In genomic region chr9:127556871-127557270, GRCh38 we compare ENCODE assay signal across 10 cellular contexts. TPM values are rescaled to one million over a fixed set of nuclear protein-coding genes. Genes with fewer than 3 reads are reported as not detected.
A peak's percentile ranks its signal among the peaks of the same experiment; 100 is the strongest.
DNase-seq lines count a peak whose midpoint lies in the region; ATAC-seq and TF ChIP-seq lines count a peak whose summit lies in the region.
"Had no signal": no experiment of that assay in that cellular context is flagged by ENCODE, and none has a peak within 500 bp of the region (broad histone marks: within the 10 kb centered on the region; RNA-seq: fewer than 3 reads in every experiment).

No MANE protein-coding gene starts in this region.

- peak overlapping the region; percentile 59 for H3K27ac Mint-ChIP-seq in MCF 10A (ENCODE audit: low read depth, unreplicated experiment)
- peak overlapping the region; percentile 94 for H3K27ac Mint-ChIP-seq in activated naive CD8-positive, alpha-beta T cell treated with anti-CD3 and anti-CD28 coated beads, Interleukin-2, amount 10 ng/mL, durations not matched to agents 7 days and 5 days

- in situ Hi-C loops in mammary epithelial cell (cut with MboI; ENCODE audit: low sequenced_read_pairs in 2 of 2), result no loop called here

- TF ChIP-seq EP300 in tibial nerve (IDR thresholded peaks at IDR 0.05), result no peak

- DNase-seq in MCF 10A (ENCODE audit: unreplicated experiment) (no peak), mammary epithelial cell (no peak), mesendoderm (no peak), tibial nerve (ENCODE audit: low spot score in 2 of 2) (no peak), cerebellar nuclear complex (lab: John Stamatoyannopoulos, UW) (no peak)
- no peak for DNase-seq in activated naive CD8-positive, alpha-beta T cell treated with anti-CD3 and anti-CD28 coated beads, Interleukin-2, amount 10 ng/mL, durations not matched to agents 7 days and 5 days
- DNase-seq in stimulated activated CD4-positive, alpha-beta T cell treated with anti-CD3 and anti-CD28 coated beads, Interleukin-4, amount 100 ng/mL, for 24 hours, result no peak
- DNase-seq: brain microvascular endothelial cell had no signal

- WGBS in mammary epithelial cell (ENCODE audit: low coverage, missing lambda C conversion rate), result 77% methylated on average over 4 of the region's 4 CpGs
- no CpG with 5 or more reads among the region's 4 CpGs for WGBS in mesendoderm (ENCODE audit: extremely low coverage, insufficient coverage, low lambda C conversion rate)
- 48 to 56% methylated on average over 4 of the region's 4 CpGs for WGBS in tibial nerve, 2 donors

- peaks cover 48% of the 10 kb centered on the region for H3K4me1 Mint-ChIP-seq in MCF 10A (ENCODE audit: insufficient read depth, unreplicated experiment)
- peaks cover 69% of the 10 kb centered on the region for H3K4me1 Mint-ChIP-seq in activated naive CD8-positive, alpha-beta T cell treated with anti-CD3 and anti-CD28 coated beads, Interleukin-2, amount 10 ng/mL, durations not matched to agents 7 days and 5 days

- H3K36me3 ChIP-seq in mammary epithelial cell (ENCODE audit: insufficient read depth, low read length) (peaks cover 17% of the 10 kb centered on the region), mesendoderm (ENCODE audit: control insufficient read depth, insufficient read depth, low read length) (peaks cover 5% of the 10 kb centered on the region), tibial nerve (peaks cover 0 to 10% (median 0%) of the 10 kb centered on the region in 3 donors)

- no peak overlapping the region for H2BK15ac ChIP-seq in mesendoderm (replicated peaks; ENCODE audit: low read depth)

- H4K20me1 ChIP-seq in mammary epithelial cell (ENCODE audit: insufficient read depth, low read length), result no peaks in the 10 kb centered on the region

- H3K9me3 Mint-ChIP-seq in MCF 10A (ENCODE audit: unreplicated experiment), result no peaks in the 10 kb centered on the region
- no peaks in the 10 kb centered on the region for H3K9me3 Mint-ChIP-seq in activated naive CD8-positive, alpha-beta T cell treated with anti-CD3 and anti-CD28 coated beads, Interleukin-2, amount 10 ng/mL, durations not matched to agents 7 days and 5 days

- H3K27me3 ChIP-seq in mammary epithelial cell (ENCODE audit: insufficient read depth, low read length), result no peaks in the 10 kb centered on the region
- H3K27me3 ChIP-seq in mesendoderm (ENCODE audit: insufficient read depth, low read length, poor library complexity), result no peaks in the 10 kb centered on the region
- H3K27me3 ChIP-seq in tibial nerve, result no peaks in the 10 kb centered on the region
- H3K27me3 ChIP-seq: brain microvascular endothelial cell had no signal

- H3K4me3 ChIP-seq in mammary epithelial cell (replicated peaks in 1 of 3; ENCODE audit: insufficient read depth in 1 of 3, low read depth in 2 of 3, low read length in 3 of 3), result no peak overlapping the region
- H3K4me3 ChIP-seq in mesendoderm (ENCODE audit: low read length), result no peak overlapping the region
- no peak overlapping the region for H3K4me3 ChIP-seq in tibial nerve

- peaks cover 75% of the 10 kb centered on the region for H3K4me1 ChIP-seq in mammary epithelial cell (ENCODE audit: insufficient read depth, low read length)
- H3K4me1 ChIP-seq in mesendoderm (ENCODE audit: control insufficient read depth, low read depth, low read length), result peaks cover 16% of the 10 kb centered on the region
- H3K4me1 ChIP-seq in tibial nerve, result peaks cover 3 to 100% (median 95%) of the 10 kb centered on the region in 4 donors

- TF ChIP-seq POLR2A in tibial nerve (IDR thresholded peaks at IDR 0.05), result no peak

- peak overlapping the region; percentile 50 for H3K4me3 Mint-ChIP-seq in MCF 10A (ENCODE audit: unreplicated experiment)
- H3K4me3 Mint-ChIP-seq in activated naive CD8-positive, alpha-beta T cell treated with anti-CD3 and anti-CD28 coated beads, Interleukin-2, amount 10 ng/mL, durations not matched to agents 7 days and 5 days, result peak overlapping the region; percentile 85

- no peak overlapping the region for H2AFZ ChIP-seq in mammary epithelial cell (ENCODE audit: low read depth, low read length)

- H2BK120ac ChIP-seq in mesendoderm (ENCODE audit: low read depth, low read length), result no peak overlapping the region

- H4K8ac ChIP-seq in mesendoderm (ENCODE audit: low read depth, low read length), result no peak overlapping the region

- no peak overlapping the region for H3K4me2 ChIP-seq in mammary epithelial cell (ENCODE audit: insufficient read depth, low read depth, low read length)
- no peak overlapping the region for H3K4me2 ChIP-seq in mesendoderm (ENCODE audit: low read length)

- no peak overlapping the region for H3K4ac ChIP-seq in mesendoderm (ENCODE audit: low read depth, low read length)

- CTCF ChIA-PET in MCF 10A (lab: Yijun Ruan, JAX) (interaction anchor here (0.7 to 1.8 kb wide), 5 partner anchors 22 to 365 kb away, joined by 3 to 8 read pairs (median 5); no protein-coding TSS in a partner anchor), mammary epithelial cell (lab: Charles Lee; ENCODE audit: low non-redundant PET) (interaction anchor here (0.6 kb wide), 1 partner anchor 23 kb away, joined by 11 read pairs; no protein-coding TSS in a partner anchor)

- H3K56ac ChIP-seq in mesendoderm (ENCODE audit: low read length), result peak overlapping the region; percentile 42

- H3K23ac ChIP-seq in mesendoderm (ENCODE audit: low read length), result no peak overlapping the region

- H2BK5ac ChIP-seq in mesendoderm (ENCODE audit: low read length), result no peak overlapping the region

- H3K27ac ChIP-seq in mammary epithelial cell (ENCODE audit: insufficient read depth, low read depth, low read length), result no peak overlapping the region
- peak overlapping the region; percentile 13 for H3K27ac ChIP-seq in mesendoderm (ENCODE audit: low read depth, low read length)
- peak overlapping the region; percentile 78 to 98 (median 86) for H3K27ac ChIP-seq in tibial nerve
- H3K27ac ChIP-seq: VCaP had no signal

- H3K18ac ChIP-seq in mesendoderm (ENCODE audit: low read length), result no peak overlapping the region

- H4K5ac ChIP-seq in mesendoderm (ENCODE audit: low read length), result no peak overlapping the region

- peaks cover 96% of the 10 kb centered on the region for H3K79me2 ChIP-seq in mammary epithelial cell (ENCODE audit: insufficient read depth, low read length)
- peaks cover 46% of the 10 kb centered on the region for H3K79me2 ChIP-seq in mesendoderm (ENCODE audit: control insufficient read depth, insufficient read depth, low read length)

- no peak overlapping the region for H3K9ac ChIP-seq in mammary epithelial cell (ENCODE audit: insufficient read depth, low read length)
- no peak overlapping the region for H3K9ac ChIP-seq in mesendoderm (ENCODE audit: low read length)

- TF ChIP-seq CTCF in MCF 10A (IDR thresholded peaks at IDR 0.05; ENCODE audit: unreplicated experiment) (no peak), mammary epithelial cell (conservative IDR thresholded peaks at IDR 0.05 in 1 of 2, IDR thresholded peaks at IDR 0.05 in 1 of 2; ENCODE audit: extremely low read depth in 1 of 2, insufficient read depth in 1 of 2, low read depth in 1 of 2, low read length in 2 of 2) (no peak), tibial nerve (IDR thresholded peaks at IDR 0.05) (no peak)

- dilution Hi-C loops in mammary epithelial cell (cut with HindIII; ENCODE audit: low sequenced_read_pairs), result no loop called here

- peaks cover 41% of the 10 kb centered on the region for H3K79me1 ChIP-seq in mesendoderm (ENCODE audit: low read length)

- BruUV-seq in MCF 10A (replicated peaks; lab: Mats Ljungman, UMichigan) (no TSS peak), mammary epithelial cell (replicated peaks; lab: Mats Ljungman, UMichigan) (no TSS peak)

- ATAC-seq in activated naive CD8-positive, alpha-beta T cell treated with anti-CD3 and anti-CD28 coated beads, Interleukin-2, amount 10 ng/mL, durations not matched to agents 7 days and 5 days (ENCODE audit: low read depth), result no peak
- no peak for ATAC-seq in GM18511 (IDR thresholded peaks at IDR 0.05; ENCODE audit: unreplicated experiment)

- intact Hi-C loops in MCF 10A (cut with micrococcal nuclease), result loop anchor here (2.0 kb wide), 1 partner anchor 34 kb away; no protein-coding TSS in a partner anchor
- intact Hi-C loops in mammary epithelial cell (cut with micrococcal nuclease), result loop anchor here (1.0 kb wide), 1 partner anchor 12 kb away; no protein-coding TSS in a partner anchor

- POLR2A ChIA-PET in MCF 10A (lab: Yijun Ruan, JAX), result interaction anchor here (0.7 to 5.2 kb wide), 9 partner anchors 9 to 323 kb away, joined by 3 to 24 read pairs (median 4); no protein-coding TSS in a partner anchor
- POLR2A ChIA-PET in activated naive CD8-positive, alpha-beta T cell treated with anti-CD3 and anti-CD28 coated beads, Interleukin-2, amount 10 ng/mL, durations not matched to agents 7 days and 5 days (lab: Charles Lee), result interaction anchor here (0.6 to 5.2 kb wide), 11 partner anchors 9 to 305 kb away, joined by 3 to 84 read pairs (median 3); partner anchors contain the start of genes LRSAM1, PTRH1, RPL12 and TOR2A

- H3K36me3 Mint-ChIP-seq in MCF 10A (ENCODE audit: insufficient read depth, unreplicated experiment), result peaks cover 56% of the 10 kb centered on the region
- H3K36me3 Mint-ChIP-seq in activated naive CD8-positive, alpha-beta T cell treated with anti-CD3 and anti-CD28 coated beads, Interleukin-2, amount 10 ng/mL, durations not matched to agents 7 days and 5 days, result peaks cover 27% of the 10 kb centered on the region

- H2AK5ac ChIP-seq in mesendoderm (ENCODE audit: low read length), result peak overlapping the region; percentile 18

- H3K9me3 ChIP-seq in mammary epithelial cell (replicated peaks; ENCODE audit: insufficient read depth, low read length), result no peaks in the 10 kb centered on the region
- H3K9me3 ChIP-seq in tibial nerve, result no peaks in the 10 kb centered on the region

- H3K27me3 Mint-ChIP-seq in MCF 10A (ENCODE audit: insufficient read depth, unreplicated experiment), result no peaks in the 10 kb centered on the region
- no peaks in the 10 kb centered on the region for H3K27me3 Mint-ChIP-seq in activated naive CD8-positive, alpha-beta T cell treated with anti-CD3 and anti-CD28 coated beads, Interleukin-2, amount 10 ng/mL, durations not matched to agents 7 days and 5 days

RNA-seq across cellular contexts. Expression of gene STXBP1, which starts 55.2 kb away (rescaled TPM):
- total RNA-seq in MCF 10A (2022), result 20.0 and 36.6 TPM in 2 replicates
- total RNA-seq in mammary epithelial cell, result 10 to 100 TPM; 32.5 to 72.5 TPM
- polyA plus RNA-seq in mammary epithelial cell, result 31.6 TPM
- polyA minus RNA-seq in mammary epithelial cell, result 107 TPM
- total RNA-seq in activated naive CD8-positive, alpha-beta T cell treated with anti-CD3 and anti-CD28 coated beads, Interleukin-2, amount 10 ng/mL, durations not matched to agents 7 days and 5 days, result 10 to 100 TPM; 19.8 to 21.7 TPM
- 17.7 TPM for polyA plus RNA-seq in mesendoderm (2013, experiment 1 of 2)
- 18.7 TPM for polyA plus RNA-seq in mesendoderm (2013, experiment 2 of 2)
- 100 to 1,000 TPM in 3 of 4 donors, 10 to 100 TPM in 1; 96.3 to 142 (median 105) TPM for total RNA-seq in tibial nerve
